ENCODE assay signal across 2 cellular contexts in the genomic region with DNA sequence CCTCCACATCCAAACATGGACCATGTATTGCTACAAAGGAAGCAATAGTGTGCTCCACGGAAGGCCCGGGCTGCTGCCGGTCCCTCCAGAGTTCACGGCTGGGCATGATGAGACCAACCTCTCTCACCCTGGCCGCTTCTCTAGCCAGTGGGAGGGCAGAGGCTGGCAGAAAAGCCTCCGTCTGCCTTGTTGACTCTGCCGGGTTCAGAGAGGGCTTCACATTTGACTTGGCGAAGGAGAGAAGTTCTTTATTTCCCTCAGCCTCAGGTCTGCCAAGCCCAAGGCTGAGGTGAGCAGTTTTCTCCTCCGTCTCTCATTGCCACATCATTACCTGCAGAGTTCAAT.
TF ChIP-seq lines count a peak whose summit lies in the region.

No MANE protein-coding gene starts in this region.

TF ChIP-seq in H1, 55 proteins besides CTCF, POLR2A, EP300 and RAD21 (continued from another document):
- TF ChIP-seq CBX5 (IDR thresholded peaks at IDR 0.05; ENCODE audit: low read depth, low read length) (no peak), HDAC6 (IDR thresholded peaks at IDR 0.05; ENCODE audit: low read depth, low read length) (no peak), BACH1 (IDR thresholded peaks at IDR 0.05; ENCODE audit: low read length) (no peak), CREB1 (IDR thresholded peaks at IDR 0.05) (no peak), ZNF274 (IDR thresholded peaks at IDR 0.05; ENCODE audit: borderline replicate concordance, extremely low read depth, low read length) (no peak), TAF7 (optimal IDR thresholded peaks at IDR 0.05; ENCODE audit: borderline replicate concordance, low read depth, low read length) (no peak), PHF8 (conservative IDR thresholded peaks at IDR 0.05; ENCODE audit: low read depth, low read length) (no peak), SP1 (IDR thresholded peaks at IDR 0.05; ENCODE audit: low read depth, low read length) (no peak), SIRT6 (IDR thresholded peaks at IDR 0.05; ENCODE audit: low read length) (no peak), NRF1 (IDR thresholded peaks at IDR 0.05; ENCODE audit: low read depth, low read length) (no peak), EGR1 (IDR thresholded peaks at IDR 0.05; ENCODE audit: borderline replicate concordance, low read depth, low read length) (no peak)

TF ChIP-seq in SK-N-SH treated with all-trans-retinoic acid at 6 μM for 48 hours, 23 proteins besides CTCF, POLR2A, EP300 and RAD21 (continued from another document):
- TF ChIP-seq, protein P1, sequence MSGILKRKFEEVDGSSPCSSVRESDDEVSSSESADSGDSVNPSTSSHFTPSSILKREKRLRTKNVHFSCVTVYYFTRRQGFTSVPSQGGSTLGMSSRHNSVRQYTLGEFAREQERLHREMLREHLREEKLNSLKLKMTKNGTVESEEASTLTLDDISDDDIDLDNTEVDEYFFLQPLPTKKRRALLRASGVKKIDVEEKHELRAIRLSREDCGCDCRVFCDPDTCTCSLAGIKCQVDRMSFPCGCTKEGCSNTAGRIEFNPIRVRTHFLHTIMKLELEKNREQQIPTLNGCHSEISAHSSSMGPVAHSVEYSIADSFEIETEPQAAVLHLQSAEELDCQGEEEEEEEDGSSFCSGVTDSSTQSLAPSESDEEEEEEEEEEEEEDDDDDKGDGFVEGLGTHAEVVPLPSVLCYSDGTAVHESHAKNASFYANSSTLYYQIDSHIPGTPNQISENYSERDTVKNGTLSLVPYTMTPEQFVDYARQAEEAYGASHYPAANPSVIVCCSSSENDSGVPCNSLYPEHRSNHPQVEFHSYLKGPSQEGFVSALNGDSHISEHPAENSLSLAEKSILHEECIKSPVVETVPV (CRISPR knock-in tag; IDR thresholded peaks at IDR 0.05): no peak
- TF ChIP-seq CSDC2 (CRISPR knock-in tag; IDR thresholded peaks at IDR 0.05) (no peak), PPARA (CRISPR knock-in tag; IDR thresholded peaks at IDR 0.05; ENCODE audit: borderline replicate concordance) (no peak), ESRRG (CRISPR knock-in tag; IDR thresholded peaks at IDR 0.05) (no peak), SNAI2 (CRISPR knock-in tag; IDR thresholded peaks at IDR 0.05) (no peak)
- TF ChIP-seq, protein P2, sequence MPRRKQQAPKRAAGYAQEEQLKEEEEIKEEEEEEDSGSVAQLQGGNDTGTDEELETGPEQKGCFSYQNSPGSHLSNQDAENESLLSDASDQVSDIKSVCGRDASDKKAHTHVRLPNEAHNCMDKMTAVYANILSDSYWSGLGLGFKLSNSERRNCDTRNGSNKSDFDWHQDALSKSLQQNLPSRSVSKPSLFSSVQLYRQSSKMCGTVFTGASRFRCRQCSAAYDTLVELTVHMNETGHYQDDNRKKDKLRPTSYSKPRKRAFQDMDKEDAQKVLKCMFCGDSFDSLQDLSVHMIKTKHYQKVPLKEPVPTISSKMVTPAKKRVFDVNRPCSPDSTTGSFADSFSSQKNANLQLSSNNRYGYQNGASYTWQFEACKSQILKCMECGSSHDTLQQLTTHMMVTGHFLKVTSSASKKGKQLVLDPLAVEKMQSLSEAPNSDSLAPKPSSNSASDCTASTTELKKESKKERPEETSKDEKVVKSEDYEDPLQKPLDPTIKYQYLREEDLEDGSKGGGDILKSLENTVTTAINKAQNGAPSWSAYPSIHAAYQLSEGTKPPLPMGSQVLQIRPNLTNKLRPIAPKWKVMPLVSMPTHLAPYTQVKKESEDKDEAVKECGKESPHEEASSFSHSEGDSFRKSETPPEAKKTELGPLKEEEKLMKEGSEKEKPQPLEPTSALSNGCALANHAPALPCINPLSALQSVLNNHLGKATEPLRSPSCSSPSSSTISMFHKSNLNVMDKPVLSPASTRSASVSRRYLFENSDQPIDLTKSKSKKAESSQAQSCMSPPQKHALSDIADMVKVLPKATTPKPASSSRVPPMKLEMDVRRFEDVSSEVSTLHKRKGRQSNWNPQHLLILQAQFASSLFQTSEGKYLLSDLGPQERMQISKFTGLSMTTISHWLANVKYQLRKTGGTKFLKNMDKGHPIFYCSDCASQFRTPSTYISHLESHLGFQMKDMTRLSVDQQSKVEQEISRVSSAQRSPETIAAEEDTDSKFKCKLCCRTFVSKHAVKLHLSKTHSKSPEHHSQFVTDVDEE (CRISPR knock-in tag; IDR thresholded peaks at IDR 0.05): no peak
TF ChIP-seq in SK-N-SH treated with all-trans-retinoic acid at 6 μM for 48 hours: peak in this region for 0.
